1 cellular context compared by ENCODE assay signal in the genomic region with DNA sequence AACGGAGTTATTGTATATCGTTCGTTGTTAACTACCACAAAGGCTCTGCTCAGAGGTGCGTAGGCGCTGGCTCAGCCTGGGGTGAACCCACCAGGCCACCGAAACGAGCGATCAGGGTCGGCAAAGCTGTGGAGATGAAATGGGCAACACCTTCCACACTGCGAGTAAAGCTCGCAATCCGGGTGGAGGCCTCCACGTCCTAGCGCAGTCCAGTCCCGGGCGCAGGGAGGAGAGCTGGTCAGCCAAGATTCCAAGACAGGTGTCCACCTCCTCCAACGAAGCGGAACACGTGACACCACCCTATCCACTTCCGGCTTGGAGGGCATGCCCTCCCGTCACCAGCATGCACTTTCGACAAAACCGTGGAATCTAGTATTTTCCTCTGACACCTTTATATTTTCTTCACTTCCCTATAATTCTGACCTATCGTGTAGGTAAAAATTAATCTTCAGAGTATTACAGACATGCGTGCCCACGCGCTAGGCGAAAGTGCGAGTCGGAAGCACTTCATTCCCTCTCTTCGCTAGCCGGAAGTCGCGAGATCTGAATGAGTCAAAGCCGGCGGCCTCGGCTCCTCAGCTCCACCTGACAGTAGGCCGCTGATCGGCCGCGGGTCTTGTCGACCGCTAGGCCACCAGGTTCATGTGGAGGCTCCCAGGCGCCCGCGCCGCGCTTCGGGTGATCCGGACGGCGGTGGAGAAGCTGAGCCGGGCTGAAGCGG.
TF ChIP-seq lines count a peak whose summit lies in the region.

A gene with protein sequence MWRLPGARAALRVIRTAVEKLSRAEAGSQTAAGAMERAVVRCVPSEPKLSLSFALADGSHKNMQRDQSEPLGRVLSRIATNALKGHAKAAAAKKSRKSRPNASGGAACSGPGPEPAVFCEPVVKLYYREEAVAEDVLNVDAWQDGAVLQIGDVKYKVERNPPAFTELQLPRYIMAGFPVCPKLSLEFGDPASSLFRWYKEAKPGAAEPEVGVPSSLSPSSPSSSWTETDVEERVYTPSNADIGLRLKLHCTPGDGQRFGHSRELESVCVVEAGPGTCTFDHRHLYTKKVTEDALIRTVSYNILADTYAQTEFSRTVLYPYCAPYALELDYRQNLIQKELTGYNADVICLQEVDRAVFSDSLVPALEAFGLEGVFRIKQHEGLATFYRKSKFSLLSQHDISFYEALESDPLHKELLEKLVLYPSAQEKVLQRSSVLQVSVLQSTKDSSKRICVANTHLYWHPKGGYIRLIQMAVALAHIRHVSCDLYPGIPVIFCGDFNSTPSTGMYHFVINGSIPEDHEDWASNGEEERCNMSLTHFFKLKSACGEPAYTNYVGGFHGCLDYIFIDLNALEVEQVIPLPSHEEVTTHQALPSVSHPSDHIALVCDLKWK (plus strand): TSS at position 537 of the 721 bp plus-strand sequence. CDS start 106 bp downstream, at position 643.

TF ChIP-seq in K562, 482 proteins besides CTCF, POLR2A, EP300 and RAD21 (continued from another document and continues in another):
- TF ChIP-seq ZNF644 (tag; IDR thresholded peaks at IDR 0.05; ENCODE audit: low read depth) = 0 out of 2 replicates have a peak, but pooled peaks have one; percentile 46
- no peak for TF ChIP-seq MIER1 (IDR thresholded peaks at IDR 0.05; ENCODE audit: low read depth)
- peak; percentile 50; the same call in 1 of the 2 replicates for TF ChIP-seq ATF1 (CRISPR knock-in tag; IDR thresholded peaks at IDR 0.05)
- peak; percentile 96 for TF ChIP-seq ATF1 (tag; IDR thresholded peaks at IDR 0.05)
- peak; percentile 98 for TF ChIP-seq POLR2G (IDR thresholded peaks at IDR 0.05; ENCODE audit: low read depth, low read length)
- no peak for TF ChIP-seq ZNF445 (CRISPR knock-in tag; IDR thresholded peaks at IDR 0.05; ENCODE audit: low read depth)
- TF ChIP-seq ZNF695 (CRISPR knock-in tag; IDR thresholded peaks at IDR 0.05) = no peak
- peak; percentile 95 for TF ChIP-seq TOE1 (IDR thresholded peaks at IDR 0.05; ENCODE audit: borderline replicate concordance)
- no peak for TF ChIP-seq TOE1 (CRISPR knock-in tag; IDR thresholded peaks at IDR 0.05; ENCODE audit: borderline replicate concordance, low read depth)
- TF ChIP-seq PRPF4 (IDR thresholded peaks at IDR 0.05; ENCODE audit: insufficient read depth, low read depth, low read length, poor library complexity, severe bottlenecking) = no peak
- no peak for TF ChIP-seq COPS2 (conservative IDR thresholded peaks at IDR 0.05)
- TF ChIP-seq, protein P1, sequence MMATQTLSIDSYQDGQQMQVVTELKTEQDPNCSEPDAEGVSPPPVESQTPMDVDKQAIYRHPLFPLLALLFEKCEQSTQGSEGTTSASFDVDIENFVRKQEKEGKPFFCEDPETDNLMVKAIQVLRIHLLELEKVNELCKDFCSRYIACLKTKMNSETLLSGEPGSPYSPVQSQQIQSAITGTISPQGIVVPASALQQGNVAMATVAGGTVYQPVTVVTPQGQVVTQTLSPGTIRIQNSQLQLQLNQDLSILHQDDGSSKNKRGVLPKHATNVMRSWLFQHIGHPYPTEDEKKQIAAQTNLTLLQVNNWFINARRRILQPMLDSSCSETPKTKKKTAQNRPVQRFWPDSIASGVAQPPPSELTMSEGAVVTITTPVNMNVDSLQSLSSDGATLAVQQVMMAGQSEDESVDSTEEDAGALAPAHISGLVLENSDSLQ (IDR thresholded peaks at IDR 0.05) = peak; percentile 30; the same call in 1 of the 2 replicates
- TF ChIP-seq ZNF436 (CRISPR knock-in tag; IDR thresholded peaks at IDR 0.05) = no peak
- peak; percentile 99 for TF ChIP-seq ETV1 (tag; conservative IDR thresholded peaks at IDR 0.05; ENCODE audit: low read depth)
- no peak for TF ChIP-seq TFAM (CRISPR knock-in tag; conservative IDR thresholded peaks at IDR 0.05)
- TF ChIP-seq EZH2 (IDR thresholded peaks at IDR 0.05; ENCODE audit: borderline replicate concordance, low read depth, low read length) = no peak
- TF ChIP-seq, protein P2, sequence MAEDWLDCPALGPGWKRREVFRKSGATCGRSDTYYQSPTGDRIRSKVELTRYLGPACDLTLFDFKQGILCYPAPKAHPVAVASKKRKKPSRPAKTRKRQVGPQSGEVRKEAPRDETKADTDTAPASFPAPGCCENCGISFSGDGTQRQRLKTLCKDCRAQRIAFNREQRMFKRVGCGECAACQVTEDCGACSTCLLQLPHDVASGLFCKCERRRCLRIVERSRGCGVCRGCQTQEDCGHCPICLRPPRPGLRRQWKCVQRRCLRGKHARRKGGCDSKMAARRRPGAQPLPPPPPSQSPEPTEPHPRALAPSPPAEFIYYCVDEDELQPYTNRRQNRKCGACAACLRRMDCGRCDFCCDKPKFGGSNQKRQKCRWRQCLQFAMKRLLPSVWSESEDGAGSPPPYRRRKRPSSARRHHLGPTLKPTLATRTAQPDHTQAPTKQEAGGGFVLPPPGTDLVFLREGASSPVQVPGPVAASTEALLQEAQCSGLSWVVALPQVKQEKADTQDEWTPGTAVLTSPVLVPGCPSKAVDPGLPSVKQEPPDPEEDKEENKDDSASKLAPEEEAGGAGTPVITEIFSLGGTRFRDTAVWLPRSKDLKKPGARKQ (CRISPR knock-in tag; IDR thresholded peaks at IDR 0.05) = peak; percentile 97
- TF ChIP-seq JUNB (CRISPR knock-in tag; conservative IDR thresholded peaks at IDR 0.05) = no peak
- no peak for TF ChIP-seq CHCHD3 (CRISPR knock-in tag; IDR thresholded peaks at IDR 0.05)
- peak; percentile 83 for TF ChIP-seq SOX6 (IDR thresholded peaks at IDR 0.05)
- no peak for TF ChIP-seq PHF21A (IDR thresholded peaks at IDR 0.05; ENCODE audit: borderline replicate concordance, low read depth)
- TF ChIP-seq ZNF778 (CRISPR knock-in tag; IDR thresholded peaks at IDR 0.05) = no peak
- no peak for TF ChIP-seq CHD1 (IDR thresholded peaks at IDR 0.05; ENCODE audit: low read length)
- peak; percentile 85 for TF ChIP-seq SMAD4 (CRISPR knock-in tag; conservative IDR thresholded peaks at IDR 0.05)
- no peak; the same call in 1 of the 2 replicates for TF ChIP-seq KAT7 (CRISPR knock-in tag; IDR thresholded peaks at IDR 0.05; ENCODE audit: borderline replicate concordance)
- TF ChIP-seq BRD9 (IDR thresholded peaks at IDR 0.05; ENCODE audit: low read depth, partially characterized antibody) = peak; percentile 37
- TF ChIP-seq FOXA3 (CRISPR knock-in tag; conservative IDR thresholded peaks at IDR 0.05 in 1 of 2, IDR thresholded peaks at IDR 0.05 in 1 of 2) = no peak; a peak in 1 of 4 replicates
- no peak for TF ChIP-seq SAFB2 (IDR thresholded peaks at IDR 0.05; ENCODE audit: borderline replicate concordance, low read depth, low read length, severe bottlenecking)
- TF ChIP-seq, protein P3, sequence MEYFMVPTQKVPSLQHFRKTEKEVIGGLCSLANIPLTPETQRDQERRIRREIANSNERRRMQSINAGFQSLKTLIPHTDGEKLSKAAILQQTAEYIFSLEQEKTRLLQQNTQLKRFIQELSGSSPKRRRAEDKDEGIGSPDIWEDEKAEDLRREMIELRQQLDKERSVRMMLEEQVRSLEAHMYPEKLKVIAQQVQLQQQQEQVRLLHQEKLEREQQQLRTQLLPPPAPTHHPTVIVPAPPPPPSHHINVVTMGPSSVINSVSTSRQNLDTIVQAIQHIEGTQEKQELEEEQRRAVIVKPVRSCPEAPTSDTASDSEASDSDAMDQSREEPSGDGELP (CRISPR knock-in tag; IDR thresholded peaks at IDR 0.05; ENCODE audit: borderline replicate concordance) = peak; percentile 77; the same call in 1 of the 2 replicates
- TF ChIP-seq ZNF23 (CRISPR knock-in tag; IDR thresholded peaks at IDR 0.05) = no peak
- no peak for TF ChIP-seq RBM39 (optimal IDR thresholded peaks at IDR 0.05; ENCODE audit: low read depth, low read length)
- TF ChIP-seq ZNF347 (CRISPR knock-in tag; IDR thresholded peaks at IDR 0.05; ENCODE audit: low read depth) = no peak
- TF ChIP-seq ZNF785 (CRISPR knock-in tag; IDR thresholded peaks at IDR 0.05) = no peak
- no peak for TF ChIP-seq NR4A1 (CRISPR knock-in tag; IDR thresholded peaks at IDR 0.05)
- TF ChIP-seq NR4A1 (tag; IDR thresholded peaks at IDR 0.05) = peak; percentile 93
- TF ChIP-seq EGR1 (conservative IDR thresholded peaks at IDR 0.05) = peak; percentile 97
- TF ChIP-seq MXI1 (IDR thresholded peaks at IDR 0.05; ENCODE audit: low read depth, low read length) = 0 out of 2 replicates have a peak, but pooled peaks have one; percentile 9
- TF ChIP-seq EP400 (IDR thresholded peaks at IDR 0.05) = peak; percentile 96
- TF ChIP-seq ZC3H8 (IDR thresholded peaks at IDR 0.05) = no peak
- peak; percentile 86 for TF ChIP-seq EHMT2 (IDR thresholded peaks at IDR 0.05)
- TF ChIP-seq, protein P4, sequence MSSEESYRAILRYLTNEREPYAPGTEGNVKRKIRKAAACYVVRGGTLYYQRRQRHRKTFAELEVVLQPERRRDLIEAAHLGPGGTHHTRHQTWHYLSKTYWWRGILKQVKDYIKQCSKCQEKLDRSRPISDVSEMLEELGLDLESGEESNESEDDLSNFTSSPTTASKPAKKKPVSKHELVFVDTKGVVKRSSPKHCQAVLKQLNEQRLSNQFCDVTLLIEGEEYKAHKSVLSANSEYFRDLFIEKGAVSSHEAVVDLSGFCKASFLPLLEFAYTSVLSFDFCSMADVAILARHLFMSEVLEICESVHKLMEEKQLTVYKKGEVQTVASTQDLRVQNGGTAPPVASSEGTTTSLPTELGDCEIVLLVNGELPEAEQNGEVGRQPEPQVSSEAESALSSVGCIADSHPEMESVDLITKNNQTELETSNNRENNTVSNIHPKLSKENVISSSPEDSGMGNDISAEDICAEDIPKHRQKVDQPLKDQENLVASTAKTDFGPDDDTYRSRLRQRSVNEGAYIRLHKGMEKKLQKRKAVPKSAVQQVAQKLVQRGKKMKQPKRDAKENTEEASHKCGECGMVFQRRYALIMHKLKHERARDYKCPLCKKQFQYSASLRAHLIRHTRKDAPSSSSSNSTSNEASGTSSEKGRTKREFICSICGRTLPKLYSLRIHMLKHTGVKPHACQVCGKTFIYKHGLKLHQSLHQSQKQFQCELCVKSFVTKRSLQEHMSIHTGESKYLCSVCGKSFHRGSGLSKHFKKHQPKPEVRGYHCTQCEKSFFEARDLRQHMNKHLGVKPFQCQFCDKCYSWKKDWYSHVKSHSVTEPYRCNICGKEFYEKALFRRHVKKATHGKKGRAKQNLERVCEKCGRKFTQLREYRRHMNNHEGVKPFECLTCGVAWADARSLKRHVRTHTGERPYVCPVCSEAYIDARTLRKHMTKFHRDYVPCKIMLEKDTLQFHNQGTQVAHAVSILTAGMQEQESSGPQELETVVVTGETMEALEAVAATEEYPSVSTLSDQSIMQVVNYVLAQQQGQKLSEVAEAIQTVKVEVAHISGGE (CRISPR knock-in tag; IDR thresholded peaks at IDR 0.05) = peak in 1 of 3 experiments; percentile 72; a peak in 2 of 6 replicates
- TF ChIP-seq ZNF224 (CRISPR knock-in tag; IDR thresholded peaks at IDR 0.05) = no peak
- peak; percentile 99 for TF ChIP-seq ZFX (CRISPR knock-in tag; IDR thresholded peaks at IDR 0.05)
- peak; percentile 38; the same call in 1 of the 2 replicates for TF ChIP-seq ZNF766 (CRISPR knock-in tag; conservative IDR thresholded peaks at IDR 0.05)
- TF ChIP-seq C11orf30 (IDR thresholded peaks at IDR 0.05; ENCODE audit: low read depth) = peak; percentile 81
- TF ChIP-seq, protein P5, sequence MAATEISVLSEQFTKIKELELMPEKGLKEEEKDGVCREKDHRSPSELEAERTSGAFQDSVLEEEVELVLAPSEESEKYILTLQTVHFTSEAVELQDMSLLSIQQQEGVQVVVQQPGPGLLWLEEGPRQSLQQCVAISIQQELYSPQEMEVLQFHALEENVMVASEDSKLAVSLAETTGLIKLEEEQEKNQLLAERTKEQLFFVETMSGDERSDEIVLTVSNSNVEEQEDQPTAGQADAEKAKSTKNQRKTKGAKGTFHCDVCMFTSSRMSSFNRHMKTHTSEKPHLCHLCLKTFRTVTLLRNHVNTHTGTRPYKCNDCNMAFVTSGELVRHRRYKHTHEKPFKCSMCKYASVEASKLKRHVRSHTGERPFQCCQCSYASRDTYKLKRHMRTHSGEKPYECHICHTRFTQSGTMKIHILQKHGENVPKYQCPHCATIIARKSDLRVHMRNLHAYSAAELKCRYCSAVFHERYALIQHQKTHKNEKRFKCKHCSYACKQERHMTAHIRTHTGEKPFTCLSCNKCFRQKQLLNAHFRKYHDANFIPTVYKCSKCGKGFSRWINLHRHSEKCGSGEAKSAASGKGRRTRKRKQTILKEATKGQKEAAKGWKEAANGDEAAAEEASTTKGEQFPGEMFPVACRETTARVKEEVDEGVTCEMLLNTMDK (IDR thresholded peaks at IDR 0.05; ENCODE audit: borderline replicate concordance, insufficient read depth, low read depth, low read length, poor library complexity, severe bottlenecking) = no peak
- TF ChIP-seq, protein P6, sequence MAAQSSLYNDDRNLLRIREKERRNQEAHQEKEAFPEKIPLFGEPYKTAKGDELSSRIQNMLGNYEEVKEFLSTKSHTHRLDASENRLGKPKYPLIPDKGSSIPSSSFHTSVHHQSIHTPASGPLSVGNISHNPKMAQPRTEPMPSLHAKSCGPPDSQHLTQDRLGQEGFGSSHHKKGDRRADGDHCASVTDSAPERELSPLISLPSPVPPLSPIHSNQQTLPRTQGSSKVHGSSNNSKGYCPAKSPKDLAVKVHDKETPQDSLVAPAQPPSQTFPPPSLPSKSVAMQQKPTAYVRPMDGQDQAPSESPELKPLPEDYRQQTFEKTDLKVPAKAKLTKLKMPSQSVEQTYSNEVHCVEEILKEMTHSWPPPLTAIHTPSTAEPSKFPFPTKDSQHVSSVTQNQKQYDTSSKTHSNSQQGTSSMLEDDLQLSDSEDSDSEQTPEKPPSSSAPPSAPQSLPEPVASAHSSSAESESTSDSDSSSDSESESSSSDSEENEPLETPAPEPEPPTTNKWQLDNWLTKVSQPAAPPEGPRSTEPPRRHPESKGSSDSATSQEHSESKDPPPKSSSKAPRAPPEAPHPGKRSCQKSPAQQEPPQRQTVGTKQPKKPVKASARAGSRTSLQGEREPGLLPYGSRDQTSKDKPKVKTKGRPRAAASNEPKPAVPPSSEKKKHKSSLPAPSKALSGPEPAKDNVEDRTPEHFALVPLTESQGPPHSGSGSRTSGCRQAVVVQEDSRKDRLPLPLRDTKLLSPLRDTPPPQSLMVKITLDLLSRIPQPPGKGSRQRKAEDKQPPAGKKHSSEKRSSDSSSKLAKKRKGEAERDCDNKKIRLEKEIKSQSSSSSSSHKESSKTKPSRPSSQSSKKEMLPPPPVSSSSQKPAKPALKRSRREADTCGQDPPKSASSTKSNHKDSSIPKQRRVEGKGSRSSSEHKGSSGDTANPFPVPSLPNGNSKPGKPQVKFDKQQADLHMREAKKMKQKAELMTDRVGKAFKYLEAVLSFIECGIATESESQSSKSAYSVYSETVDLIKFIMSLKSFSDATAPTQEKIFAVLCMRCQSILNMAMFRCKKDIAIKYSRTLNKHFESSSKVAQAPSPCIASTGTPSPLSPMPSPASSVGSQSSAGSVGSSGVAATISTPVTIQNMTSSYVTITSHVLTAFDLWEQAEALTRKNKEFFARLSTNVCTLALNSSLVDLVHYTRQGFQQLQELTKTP (IDR thresholded peaks at IDR 0.05; ENCODE audit: low read depth in 1 of 2, partially characterized antibody in 2 of 2) = peak in 1 of 2 experiments; percentile 88
- no peak for TF ChIP-seq TCFL5 (CRISPR knock-in tag; conservative IDR thresholded peaks at IDR 0.05)
- TF ChIP-seq GABPB2 (CRISPR knock-in tag; conservative IDR thresholded peaks at IDR 0.05) = no peak
- no peak for TF ChIP-seq ETS2 (tag; IDR thresholded peaks at IDR 0.05; ENCODE audit: borderline replicate concordance, poor library complexity, severe bottlenecking)
